Comparison of ENCODE assay signal across 8 cellular contexts in genomic region chr11:111978028-111978771, GRCh38. TPM values are rescaled to one million over a fixed set of nuclear protein-coding genes. Genes with fewer than 3 reads are reported as not detected.
A peak's percentile ranks its signal among the peaks of the same experiment; 100 is the strongest.
DNase-seq lines count a peak whose midpoint lies in the region; ATAC-seq and TF ChIP-seq lines count a peak whose summit lies in the region.

No MANE protein-coding gene starts in this region.

- H3K4me1 ChIP-seq in rectal smooth muscle tissue (ENCODE audit: control insufficient read depth, insufficient read depth, low read length) = peaks cover 17% of the 10 kb centered on the region

- no peak for ATAC-seq in GM21529 (IDR thresholded peaks at IDR 0.05; ENCODE audit: unreplicated experiment)

- H3K9ac ChIP-seq in rectal smooth muscle tissue (ENCODE audit: low read length) = no peak overlapping the region

- TF ChIP-seq CTCF in brain (conservative IDR thresholded peaks at IDR 0.05) = peak; percentile 15 to 20

- H3K27me3 Mint-ChIP-seq in brain = peaks cover 6% of the 10 kb centered on the region

- H3K27me3 ChIP-seq in rectal smooth muscle tissue (ENCODE audit: control insufficient read depth, insufficient read depth, low read length) = no peaks in the 10 kb centered on the region

- H3K9me3 Mint-ChIP-seq in brain = no peaks in the 10 kb centered on the region

- H3K4me3 Mint-ChIP-seq in brain = peak overlapping the region; percentile 86 to 91 (median 87)

- DNase-seq in Ammon's horn (ENCODE audit: low spot score) (peak; percentile 94), NCI-H1092 treated with DMSO at 0.1 percent for 48 hours (lab: John Stamatoyannopoulos, UW) (peak; percentile 51), iPS DF 19.7 (ENCODE audit: low read depth, low spot score) (peak; percentile 73), NCI-H446 treated with DMSO at 0.1 percent for 48 hours (lab: John Stamatoyannopoulos, UW) (no peak)
- no peak for DNase-seq in activated CD4-positive, alpha-beta T cell treated with anti-CD3 and anti-CD28 coated beads for 4 hours

- peak overlapping the region; percentile 83 for H3K4me3 ChIP-seq in rectal smooth muscle tissue (ENCODE audit: low read length)

- no peaks in the 10 kb centered on the region for H3K36me3 ChIP-seq in rectal smooth muscle tissue (ENCODE audit: control insufficient read depth, insufficient read depth, low read length)

- peaks cover 58% of the 10 kb centered on the region for H3K4me1 Mint-ChIP-seq in brain

- peak overlapping the region; percentile 78 to 94 (median 90) for H3K27ac Mint-ChIP-seq in brain

- peak overlapping the region; percentile 92 for H3K27ac ChIP-seq in rectal smooth muscle tissue (ENCODE audit: low read depth, low read length)

- H3K36me3 Mint-ChIP-seq in brain = peaks cover 17% of the 10 kb centered on the region

RNA-seq across cellular contexts. Expression of gene DIXDC1, which starts 41.1 kb away (rescaled TPM):
- 13.6 TPM for polyA plus RNA-seq in brain (ENCODE audit: insufficient read depth, low read depth, low replicate concordance)

RNA-seq across cellular contexts. Expression of gene DLAT, which starts 47.0 kb away (rescaled TPM):
- polyA plus RNA-seq in brain (ENCODE audit: insufficient read depth, low read depth, low replicate concordance) = 26.8 TPM

RNA-seq across cellular contexts. Expression of gene C11orf52, which starts 59.5 kb away (rescaled TPM):
- polyA plus RNA-seq in brain (ENCODE audit: insufficient read depth, low read depth, low replicate concordance) = 9.1 TPM

Comparison
In these comparisons a context has a peak if more than half of its experiments do, and no peak if none do; other contexts are left out.
1. DNase-seq: peak in Ammon's horn (single experiment), NCI-H1092 treated with DMSO at 0.1 percent for 48 hours (single experiment) and iPS DF 19.7 (single experiment); none in NCI-H446 treated with DMSO at 0.1 percent for 48 hours (single experiment) and activated CD4-positive, alpha-beta T cell treated with anti-CD3 and anti-CD28 coated beads for 4 hours (0 of 2).